20 cellular contexts compared by ENCODE assay signal in genomic region chrX:49103637-49104036, GRCh38. TPM values are rescaled to one million over a fixed set of nuclear protein-coding genes. Genes with fewer than 3 reads are reported as not detected.
A peak's percentile ranks its signal among the peaks of the same experiment; 100 is the strongest.
DNase-seq lines count a peak whose midpoint lies in the region; ATAC-seq, FAIRE-seq and TF ChIP-seq lines count a peak whose summit lies in the region.
"Had no signal": no experiment of that assay in that cellular context is flagged by ENCODE, and none has a peak within 500 bp of the region (broad histone marks: within the 10 kb centered on the region; RNA-seq: fewer than 3 reads in every experiment).

No MANE protein-coding gene starts in this region.

- BruUV-seq in endothelial cell of umbilical vein (replicated peaks; lab: Mats Ljungman, UMichigan): no TSS peak
- BruUV-seq in PC-3 (replicated peaks; lab: Mats Ljungman, UMichigan): no TSS peak

- no peaks in the 10 kb centered on the region for H3K9me2 ChIP-seq in PC-3 (replicated peaks; ENCODE audit: low read length)

- POLR2A ChIA-PET in endothelial cell of umbilical vein (lab: Charles Lee) (no interaction called here), PC-3 (lab: Charles Lee; ENCODE audit: unreplicated experiment) (no interaction called here)

- dilution Hi-C loops in endothelial cell of umbilical vein (cut with MboI; ENCODE audit: extremely low pct_ligation_motif_present, low sequenced_read_pairs): no loop called here

- no peaks in the 10 kb centered on the region for H3F3A ChIP-seq in PC-3 (ENCODE audit: low read length, unreplicated experiment)

- H3K36me3 ChIP-seq in endothelial cell of umbilical vein (ENCODE audit: control insufficient read depth in 2 of 2, extremely low read depth in 1 of 2, insufficient read depth in 2 of 2, low read length in 2 of 2) (no peaks in the 10 kb centered on the region), right atrium auricular region (no peaks in the 10 kb centered on the region), PC-3 (ENCODE audit: low read depth, low read length) (no peaks in the 10 kb centered on the region; the same call in 1 of the 2 replicates)
- H3K36me3 ChIP-seq: SJSA1 had no signal

- H3K9me3 ChIP-seq in endothelial cell of umbilical vein (replicated peaks; ENCODE audit: control insufficient read depth, insufficient read depth, low read length) (no peaks in the 10 kb centered on the region), right atrium auricular region (no peaks in the 10 kb centered on the region), PC-3 (ENCODE audit: low read length) (no peaks in the 10 kb centered on the region)
- H3K9me3 ChIP-seq: SJSA1 had no signal

- no peak overlapping the region for H3K4me2 ChIP-seq in endothelial cell of umbilical vein (ENCODE audit: insufficient read depth, low read length)
- no peak overlapping the region for H3K4me2 ChIP-seq in PC-3 (ENCODE audit: low read length)
- H3K4me2 ChIP-seq: BLaER1 treated with 17β-estradiol and CSF1 and Interleukin-3, amounts not matched to agents 10 nM and 100 nM had no signal

- H3K27ac ChIP-seq in endothelial cell of umbilical vein (ENCODE audit: insufficient read depth, low read depth, low read length) (no peak overlapping the region), right atrium auricular region (no peak overlapping the region), PC-3 (ENCODE audit: low read length) (no peak overlapping the region)
- H3K27ac ChIP-seq: BLaER1 treated with 17β-estradiol and CSF1 and Interleukin-3, amounts not matched to agents 10 nM and 100 nM; SJSA1 had no signal

- TF ChIP-seq CTCF in endothelial cell of umbilical vein (IDR thresholded peaks at IDR 0.05; ENCODE audit: extremely low read depth in 1 of 2, insufficient read depth in 1 of 2, low read depth in 1 of 2, low read length in 2 of 2): no peak
- no peak for TF ChIP-seq CTCF in right atrium auricular region (IDR thresholded peaks at IDR 0.05)
- TF ChIP-seq CTCF in PC-3 (conservative IDR thresholded peaks at IDR 0.05; ENCODE audit: low read depth, low read length): no peak

- H3K27me3 ChIP-seq in endothelial cell of umbilical vein (ENCODE audit: control insufficient read depth in 2 of 2, insufficient read depth in 2 of 2, low read length in 2 of 2) (no peaks in the 10 kb centered on the region), right atrium auricular region (no peaks in the 10 kb centered on the region), PC-3 (ENCODE audit: low read length) (no peaks in the 10 kb centered on the region)
- H3K27me3 ChIP-seq: SJSA1 had no signal

- no peaks in the 10 kb centered on the region for H3K79me2 ChIP-seq in endothelial cell of umbilical vein (ENCODE audit: control insufficient read depth, insufficient read depth, low read length)
- H3K79me2 ChIP-seq in PC-3 (ENCODE audit: low read length): peaks cover 16% of the 10 kb centered on the region

- H3K4me3 ChIP-seq in endothelial cell of umbilical vein (replicated peaks in 1 of 3; ENCODE audit: insufficient read depth in 1 of 3, low read depth in 1 of 3, low read length in 3 of 3) (no peak overlapping the region), right atrium auricular region (no peak overlapping the region), PC-3 (ENCODE audit: low read length) (no peak overlapping the region)
- H3K4me3 ChIP-seq: BLaER1 treated with 17β-estradiol and CSF1 and Interleukin-3, amounts not matched to agents 10 nM and 100 nM; SJSA1 had no signal

- H3K4me1 ChIP-seq in endothelial cell of umbilical vein (ENCODE audit: control insufficient read depth, extremely low read depth, insufficient read depth, low read length) (no peaks in the 10 kb centered on the region), right atrium auricular region (no peaks in the 10 kb centered on the region), PC-3 (ENCODE audit: insufficient read depth, low read length) (peaks cover 3% of the 10 kb centered on the region; the same call in 1 of the 2 replicates)

- no peak for TF ChIP-seq POLR2A in endothelial cell of umbilical vein (IDR thresholded peaks at IDR 0.05; ENCODE audit: low read depth, low read length)

- H3K9ac ChIP-seq in endothelial cell of umbilical vein (replicated peaks; ENCODE audit: extremely low read depth, insufficient read depth, low read length) (no peak overlapping the region), PC-3 (ENCODE audit: low read length) (no peak overlapping the region)
- H3K9ac ChIP-seq: BLaER1 treated with 17β-estradiol and CSF1 and Interleukin-3, amounts not matched to agents 10 nM and 100 nM had no signal

- CTCF ChIA-PET in endothelial cell of umbilical vein (lab: Charles Lee) (no interaction called here), PC-3 (lab: Charles Lee) (no interaction called here)

- intact Hi-C loops in endothelial cell of umbilical vein (cut with micrococcal nuclease): loop anchor here (5.0 kb wide), 1 partner anchor 146 kb away; the partner anchor contains the start of gene OTUD5
- intact Hi-C loops in PC-3 (cut with micrococcal nuclease): no loop called here

- ATAC-seq in PC-3: no peak

- FAIRE-seq in endothelial cell of umbilical vein (lab: Jason Lieb, UNC): no peak
- FAIRE-seq: GM12892, H1 had no signal

- no peaks in the 10 kb centered on the region for H3K9me1 ChIP-seq in endothelial cell of umbilical vein (replicated peaks; ENCODE audit: control insufficient read depth, extremely low read depth, insufficient read depth, low read length)

- H4K20me1 ChIP-seq in endothelial cell of umbilical vein (replicated peaks; ENCODE audit: control insufficient read depth, extremely low read depth, insufficient read depth, low read length): no peaks in the 10 kb centered on the region
- H4K20me1 ChIP-seq in PC-3 (ENCODE audit: low read length): no peaks in the 10 kb centered on the region
- H4K20me1 ChIP-seq: BLaER1 treated with 17β-estradiol and CSF1 and Interleukin-3, amounts not matched to agents 10 nM and 100 nM had no signal

- no peak overlapping the region for H2AFZ ChIP-seq in endothelial cell of umbilical vein (ENCODE audit: low read depth, low read length)
- H2AFZ ChIP-seq in PC-3 (ENCODE audit: low read length): no peak overlapping the region

- DNase-seq in NCI-H2227 (lab: John Stamatoyannopoulos, UW; ENCODE audit: unreplicated experiment): peak; percentile 14
- DNase-seq in NCI-H2227 treated with DMSO at 0.1 percent for 48 hours (lab: John Stamatoyannopoulos, UW): no peak
- peak; percentile 34 for DNase-seq in M059J (ENCODE audit: low read depth)
- DNase-seq in endothelial cell of umbilical vein (ENCODE audit: low read depth, low spot score): no peak
- DNase-seq in right atrium auricular region (ENCODE audit: low spot score): no peak
- no peak for DNase-seq in PC-3
- DNase-seq: HFFc6, Karpas-422, MM.1S, NCI-H1092 treated with DMSO at 0.1 percent for 48 hours, NCI-H1694 treated with DMSO at 0.1 percent for 48 hours, NCI-H2107, NCI-H345, NCI-H526, RPMI8226 had no signal

RNA-seq across cellular contexts. Expression of gene GPKOW, which starts 19.9 kb away (rescaled TPM):
- total RNA-seq in M059J (2014; rRNA removed; shearing (Covaris generic)): 35.9 and 49.1 TPM in 2 replicates
- total RNA-seq in endothelial cell of umbilical vein (21.3 and 22.6 TPM in 2 replicates), right atrium auricular region (10 to 100 TPM; 17.7 to 26.1 TPM), PC-3 (2014; rRNA removed) (54.2 TPM in 2 replicates)
- polyA plus RNA-seq in endothelial cell of umbilical vein: 17.5 and 22.1 TPM in 2 replicates
- 29.7 and 30.0 TPM in 2 replicates for polyA plus RNA-seq in endothelial cell of umbilical vein (2011; cell fraction: cytosol; rRNA removed)
- polyA plus RNA-seq in endothelial cell of umbilical vein (2011; cell fraction: nucleus; rRNA removed): 18.9 and 21.7 TPM in 2 replicates
- 20.9 and 23.1 TPM in 2 replicates for polyA plus RNA-seq in endothelial cell of umbilical vein (2012)
- 13.1 and 14.9 TPM in 2 replicates for polyA minus RNA-seq in endothelial cell of umbilical vein
- 19.3 TPM for polyA minus RNA-seq in endothelial cell of umbilical vein (2011; cell fraction: cytosol; rRNA and poly(A)+ RNA removed)
- 4.9 and 6.3 TPM in 2 replicates for polyA minus RNA-seq in endothelial cell of umbilical vein (2011; cell fraction: nucleus; rRNA and poly(A)+ RNA removed)

RNA-seq across cellular contexts. Expression of gene WDR45, which starts 23.9 kb away (rescaled TPM):
- total RNA-seq in M059J (2014; rRNA removed; shearing (Covaris generic)): 39.5 and 45.2 TPM in 2 replicates
- 29.9 and 32.2 TPM in 2 replicates for total RNA-seq in endothelial cell of umbilical vein
- 70.4 and 73.1 TPM in 2 replicates for polyA plus RNA-seq in endothelial cell of umbilical vein
- 42.1 and 46.4 TPM in 2 replicates for polyA plus RNA-seq in endothelial cell of umbilical vein (2011; cell fraction: cytosol; rRNA removed)
- polyA plus RNA-seq in endothelial cell of umbilical vein (2011; cell fraction: nucleus; rRNA removed): 202 and 215 TPM in 2 replicates
- 33.1 and 34.4 TPM in 2 replicates for polyA plus RNA-seq in endothelial cell of umbilical vein (2012)
- polyA minus RNA-seq in endothelial cell of umbilical vein: 60.5 TPM in 2 replicates
- 95.3 TPM for polyA minus RNA-seq in endothelial cell of umbilical vein (2011; cell fraction: cytosol; rRNA and poly(A)+ RNA removed)
- 38.6 and 38.8 TPM in 2 replicates for polyA minus RNA-seq in endothelial cell of umbilical vein (2011; cell fraction: nucleus; rRNA and poly(A)+ RNA removed)
- total RNA-seq in right atrium auricular region: 100 to 1,000 TPM in 1 of 2 donors, 10 to 100 TPM in 1; 78.3 to 117 TPM
- total RNA-seq in PC-3 (2014; rRNA removed): 27.2 and 34.8 TPM in 2 replicates

RNA-seq across cellular contexts. Expression of gene PRAF2, which starts 29.8 kb away (rescaled TPM):
- total RNA-seq in M059J (2014; rRNA removed; shearing (Covaris generic)): 25.0 and 29.3 TPM in 2 replicates
- total RNA-seq in endothelial cell of umbilical vein: 41.6 and 45.4 TPM in 2 replicates
- polyA plus RNA-seq in endothelial cell of umbilical vein: 36.2 and 40.1 TPM in 2 replicates
- 33.0 and 45.2 TPM in 2 replicates for polyA plus RNA-seq in endothelial cell of umbilical vein (2011; cell fraction: cytosol; rRNA removed)
- 11.1 and 12.6 TPM in 2 replicates for polyA plus RNA-seq in endothelial cell of umbilical vein (2011; cell fraction: nucleus; rRNA removed)
- 44.1 and 67.8 TPM in 2 replicates for polyA plus RNA-seq in endothelial cell of umbilical vein (2012)
- 14.5 and 18.1 TPM in 2 replicates for polyA minus RNA-seq in endothelial cell of umbilical vein
- polyA minus RNA-seq in endothelial cell of umbilical vein (2011; cell fraction: cytosol; rRNA and poly(A)+ RNA removed): 7.5 TPM
- 3.0 and 10.2 TPM in 2 replicates for polyA minus RNA-seq in endothelial cell of umbilical vein (2011; cell fraction: nucleus; rRNA and poly(A)+ RNA removed)
- total RNA-seq in right atrium auricular region: 10 to 100 TPM; 11.5 to 29.7 TPM
- total RNA-seq in PC-3 (2014; rRNA removed): 0.07 and 0.69 TPM in 2 replicates

RNA-seq across cellular contexts. Expression of gene CCDC120, which starts 44.8 kb away (rescaled TPM):
- total RNA-seq in M059J (2014; rRNA removed; shearing (Covaris generic)): 0.07 and 1.1 TPM in 2 replicates
- total RNA-seq in endothelial cell of umbilical vein (5.7 and 6.4 TPM in 2 replicates), right atrium auricular region (1 to 10 TPM; 1.3 to 2.2 TPM), PC-3 (2014; rRNA removed) (5.3 and 7.1 TPM in 2 replicates)
- polyA plus RNA-seq in endothelial cell of umbilical vein: 2.8 and 3.1 TPM in 2 replicates
- polyA plus RNA-seq in endothelial cell of umbilical vein (2011; cell fraction: cytosol; rRNA removed): 1.9 and 2.8 TPM in 2 replicates
- 7.8 and 11.9 TPM in 2 replicates for polyA plus RNA-seq in endothelial cell of umbilical vein (2011; cell fraction: nucleus; rRNA removed)
- polyA plus RNA-seq in endothelial cell of umbilical vein (2012): 2.7 and 3.5 TPM in 2 replicates
- polyA minus RNA-seq in endothelial cell of umbilical vein: 1.8 and 3.5 TPM in 2 replicates
- polyA minus RNA-seq in endothelial cell of umbilical vein (2011; cell fraction: cytosol; rRNA and poly(A)+ RNA removed): 4.6 TPM
- polyA minus RNA-seq in endothelial cell of umbilical vein (2011; cell fraction: nucleus; rRNA and poly(A)+ RNA removed): 2.3 and 3.1 TPM in 2 replicates
- total RNA-seq: A172 had no signal

RNA-seq across cellular contexts. Expression of gene MAGIX, which starts 58.9 kb away (rescaled TPM):
- total RNA-seq in M059J (2014; rRNA removed; shearing (Covaris generic)): 0.10 and 4.3 TPM in 2 replicates
- 0.48 and 0.77 TPM in 2 replicates for total RNA-seq in endothelial cell of umbilical vein
- polyA plus RNA-seq in endothelial cell of umbilical vein: 0.88 and 0.94 TPM in 2 replicates
- polyA plus RNA-seq in endothelial cell of umbilical vein (2011; cell fraction: cytosol; rRNA removed): 0.30 and 0.45 TPM in 2 replicates
- 0.74 and 1.1 TPM in 2 replicates for polyA plus RNA-seq in endothelial cell of umbilical vein (2011; cell fraction: nucleus; rRNA removed)
- 0.27 and 0.42 TPM in 2 replicates for polyA plus RNA-seq in endothelial cell of umbilical vein (2012)
- polyA minus RNA-seq in endothelial cell of umbilical vein: 0.23 and 0.49 TPM in 2 replicates
- polyA minus RNA-seq in endothelial cell of umbilical vein (2011; cell fraction: cytosol; rRNA and poly(A)+ RNA removed): 2.0 TPM
- 0.14 and 1.3 TPM in 2 replicates for polyA minus RNA-seq in endothelial cell of umbilical vein (2011; cell fraction: nucleus; rRNA and poly(A)+ RNA removed)
- 10 to 100 TPM; 18.9 to 23.4 TPM for total RNA-seq in right atrium auricular region
- 9.3 and 12.5 TPM in 2 replicates for total RNA-seq in PC-3 (2014; rRNA removed)

Comparison
In these comparisons a context has a peak if more than half of its experiments do, and no peak if none do; other contexts are left out.
1. DNase-seq: peak in NCI-H2227 (single experiment) and M059J (single experiment); none in NCI-H2227 treated with DMSO at 0.1 percent for 48 hours (single experiment), endothelial cell of umbilical vein (single experiment), right atrium auricular region (single experiment) and PC-3 (single experiment).